8 cellular contexts compared by ENCODE assay signal in genomic region chr17:8126306-8127066, GRCh38.
A peak's percentile ranks its signal among the peaks of the same experiment; 100 is the strongest.
DNase-seq lines count a peak whose midpoint lies in the region; TF ChIP-seq lines count a peak whose summit lies in the region.

No MANE protein-coding gene starts in this region.

- in situ Hi-C loops in GM18951 (cut with MboI; ENCODE audit: low sequenced_read_pairs, unreplicated experiment), result no loop called here

- peak; percentile 63 for DNase-seq in AG20443 (ENCODE audit: low spot score)
- peak; percentile 87 for DNase-seq in NCI-H510A treated with DMSO at 0.1 percent for 48 hours (lab: John Stamatoyannopoulos, UW)
- peak; percentile 82 for DNase-seq in activated effector memory CD4-positive, alpha-beta T cell treated with anti-CD3 and anti-CD28 coated beads, Interleukin-2, amount 50 U/mL, for 16 hours
- DNase-seq in glomerular visceral epithelial cell (ENCODE audit: extremely low spot score), result peak; percentile 61
- DNase-seq in NCI-H2196 treated with DMSO at 0.1 percent for 48 hours (lab: John Stamatoyannopoulos, UW; ENCODE audit: unreplicated experiment), result no peak
- no peak for DNase-seq in NCI-H1048 (lab: John Stamatoyannopoulos, UW)

- H3K36me3 ChIP-seq in neutrophil, result no peaks in the 10 kb centered on the region

- peak overlapping the region; percentile 24 to 49 for H3K4me3 ChIP-seq in neutrophil (ENCODE audit: low read depth in 1 of 2, low read length in 1 of 2)

- peaks cover 100% of the 10 kb centered on the region for H3K27me3 ChIP-seq in neutrophil

- H3K27ac ChIP-seq in neutrophil, result no peak overlapping the region

- TF ChIP-seq CTCF in neutrophil (IDR thresholded peaks at IDR 0.05), result no peak

- peaks cover 56 to 61% of the 10 kb centered on the region in 2 experiments for H3K4me1 ChIP-seq in neutrophil (ENCODE audit: control insufficient read depth in 1 of 2, insufficient read depth in 1 of 2, low read depth in 1 of 2, low read length in 1 of 2)

- no peaks in the 10 kb centered on the region for H3K9me3 ChIP-seq in neutrophil

- TF ChIP-seq POLR2A in GM18951 (IDR thresholded peaks at IDR 0.05; ENCODE audit: extremely low read depth, insufficient read depth, insufficient read length), result peak; percentile 40

Comparison
In these comparisons a context has a peak if more than half of its experiments do, and no peak if none do; other contexts are left out.
1. DNase-seq: peak in AG20443 (single experiment), NCI-H510A treated with DMSO at 0.1 percent for 48 hours (single experiment), activated effector memory CD4-positive, alpha-beta T cell treated with anti-CD3 and anti-CD28 coated beads, Interleukin-2, amount 50 U/mL, for 16 hours (single experiment) and glomerular visceral epithelial cell (single experiment); none in NCI-H2196 treated with DMSO at 0.1 percent for 48 hours (single experiment) and NCI-H1048 (single experiment).